ENCODE assay signal across 8 cellular contexts in the genomic region with DNA sequence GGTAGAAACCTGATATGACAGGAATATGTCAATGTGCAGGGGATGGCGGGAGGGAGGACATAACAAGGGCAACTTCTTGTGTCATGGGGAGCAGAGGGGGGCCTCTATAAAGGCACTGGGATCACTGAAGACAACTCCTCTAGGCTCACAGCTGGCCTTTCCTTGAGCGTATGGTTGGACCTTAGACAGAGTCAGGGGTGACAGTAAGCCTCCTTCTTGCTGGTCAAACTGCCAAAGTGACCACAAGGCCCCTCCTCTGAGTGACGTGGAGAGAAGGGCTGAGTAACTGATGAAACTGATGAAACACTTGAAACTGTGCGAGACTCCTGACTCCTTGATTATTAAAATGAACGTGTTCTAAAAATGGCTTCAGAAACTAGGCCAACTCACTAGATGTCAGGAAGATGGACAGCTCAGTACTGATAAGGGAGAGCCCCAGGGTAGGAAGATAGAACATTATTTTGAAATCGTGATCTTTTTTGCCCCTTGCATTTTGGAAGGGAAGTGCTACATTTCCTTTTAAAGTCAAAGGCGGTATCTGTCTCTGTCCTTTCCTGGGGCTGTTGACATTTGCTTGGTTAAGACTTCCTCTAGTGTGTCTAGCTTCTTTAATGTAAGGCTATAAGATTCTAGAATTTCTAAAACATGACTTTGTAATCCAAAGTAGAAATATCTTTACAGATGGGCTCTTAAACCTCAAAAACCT. TPM values are rescaled to one million over a fixed set of nuclear protein-coding genes. Genes with fewer than 3 reads are reported as not detected.
DNase-seq lines count a peak whose midpoint lies in the region; ATAC-seq, FAIRE-seq and TF ChIP-seq lines count a peak whose summit lies in the region.

No MANE protein-coding gene starts in this region.

- POLR2A ChIA-PET in PC-9 (lab: Charles Lee; ENCODE audit: unreplicated experiment): interaction anchor here (0.6 to 0.8 kb wide), 2 partner anchors 8 to 94 kb away, joined by 3 to 4 read pairs; a partner anchor contains a TSS

- H3K27me3 Mint-ChIP-seq in brain: peaks cover 3% of the 10 kb centered on the region

- H3K27me3 ChIP-seq in PC-9 (ENCODE audit: insufficient read depth, low read depth) (no peaks in the 10 kb centered on the region), lower lobe of right lung (ENCODE audit: low read depth) (no peaks in the 10 kb centered on the region), thymus (ENCODE audit: control insufficient read depth, insufficient read depth) (no peaks in the 10 kb centered on the region)

- H3K4me1 ChIP-seq in PC-9 (replicated peaks; ENCODE audit: insufficient read depth) (peaks cover 28% of the 10 kb centered on the region), lower lobe of right lung (peaks cover 17% of the 10 kb centered on the region), thymus (ENCODE audit: control insufficient read depth, insufficient read depth, low read length) (no peaks in the 10 kb centered on the region)

- H3K36me3 Mint-ChIP-seq in brain: peaks cover 11% of the 10 kb centered on the region

- no peaks in the 10 kb centered on the region for H3K9me2 ChIP-seq in PC-9 (ENCODE audit: insufficient read depth)

- peak; percentile 57; the same call in 1 of the 2 replicates for TF ChIP-seq POLR2A in GM12892 (IDR thresholded peaks at IDR 0.05; ENCODE audit: low read depth, low read length)

- H3K27ac Mint-ChIP-seq in brain: peak overlapping the region; percentile 66 to 99 (median 97)

- peaks cover 61% of the 10 kb centered on the region for H3K4me1 Mint-ChIP-seq in brain

- peaks cover 20% of the 10 kb centered on the region for H3F3A ChIP-seq in PC-9 (ENCODE audit: insufficient read depth, low read depth)

- peak overlapping the region; percentile 67; the same call in 1 of the 2 replicates for H2AFZ ChIP-seq in PC-9

- no peak for TF ChIP-seq CTCF in PC-9 (conservative IDR thresholded peaks at IDR 0.05)
- no peak for TF ChIP-seq CTCF in brain (conservative IDR thresholded peaks at IDR 0.05)
- no peak for TF ChIP-seq CTCF in lower lobe of right lung (IDR thresholded peaks at IDR 0.05)

- no peaks in the 10 kb centered on the region for H3K79me2 ChIP-seq in PC-9 (ENCODE audit: low read depth)

- 16% methylated on average over 7 of the region's 7 CpGs for WGBS in thymus

- H3K9me3 ChIP-seq in PC-9 (ENCODE audit: insufficient read depth, low read depth): no peaks in the 10 kb centered on the region
- H3K9me3 ChIP-seq in lower lobe of right lung: no peaks in the 10 kb centered on the region
- H3K9me3 ChIP-seq in thymus (ENCODE audit: control insufficient read depth): no peaks in the 10 kb centered on the region

- H4K20me1 ChIP-seq in PC-9 (ENCODE audit: insufficient read depth): no peaks in the 10 kb centered on the region

- DNase-seq in GM12892 (ENCODE audit: insufficient read length) (no peak), PC-9 (peak; percentile 48 to 85), lower lobe of right lung (no peak), NCI-H345 treated with DMSO at 0.1 percent for 48 hours (lab: John Stamatoyannopoulos, UW; ENCODE audit: unreplicated experiment) (no peak)

- TSS peak; percentile 72 for BruUV-seq in PC-9 (replicated peaks; lab: Mats Ljungman, UMichigan)

- FAIRE-seq in GM12892 (lab: Jason Lieb, UNC): peak; percentile 75

- intact Hi-C loops in PC-9 (cut with micrococcal nuclease; ENCODE audit: unreplicated experiment) (no loop called here), lower lobe of right lung (cut with DNase I) (no loop called here)

- ATAC-seq in HG02571 (IDR thresholded peaks at IDR 0.05; ENCODE audit: unreplicated experiment) (peak; percentile 35), lower lobe of right lung (peak; percentile 36 to 71), HG02970 (IDR thresholded peaks at IDR 0.05; ENCODE audit: low FRiP score, unreplicated experiment) (no peak)

- CTCF ChIA-PET in PC-9 (lab: Charles Lee): interaction anchor here (0.6 to 0.9 kb wide), 2 partner anchors 19 to 651 kb away, joined by 3 to 4 read pairs; no protein-coding TSS in a partner anchor

- H3K4me2 ChIP-seq in PC-9: peak overlapping the region; percentile 62

- H3K9me3 Mint-ChIP-seq in brain: peaks cover 0 to 6% (median 3%) of the 10 kb centered on the region in 5 experiments

- H3K27ac ChIP-seq in PC-9: peak overlapping the region; percentile 97
- peak overlapping the region; percentile 56 for H3K27ac ChIP-seq in lower lobe of right lung
- H3K27ac ChIP-seq in thymus (ENCODE audit: low read depth): peak overlapping the region; percentile 18

- H3K4me3 ChIP-seq in PC-9: peak overlapping the region; percentile 7; the same call in 1 of the 2 replicates
- H3K4me3 ChIP-seq in lower lobe of right lung: peak overlapping the region; percentile 21
- H3K4me3 ChIP-seq in thymus (ENCODE audit: low read length): peak overlapping the region; percentile 56

- no peaks in the 10 kb centered on the region for H3K36me3 ChIP-seq in PC-9 (ENCODE audit: low read depth)
- no peaks in the 10 kb centered on the region for H3K36me3 ChIP-seq in lower lobe of right lung
- H3K36me3 ChIP-seq in thymus (ENCODE audit: control insufficient read depth, insufficient read depth): no peaks in the 10 kb centered on the region

- H3K4me3 Mint-ChIP-seq in brain: peak overlapping the region; percentile 84 to 92 (median 90)

RNA-seq across cellular contexts. Expression of a gene that starts 1.6 kb away (rescaled TPM):
- 21.6 TPM for polyA plus RNA-seq in GM12892 (2012; ENCODE audit: missing spikeins)
- total RNA-seq in PC-9 (2021) (0.57 and 0.95 TPM in 2 replicates), lower lobe of right lung (0.59 TPM)
- polyA plus RNA-seq in brain (ENCODE audit: insufficient read depth, low read depth, low replicate concordance) (31.0 TPM), thymus (7.7 TPM)

RNA-seq across cellular contexts. Expression of a gene that starts 7.7 kb away (rescaled TPM):
- polyA plus RNA-seq in GM12892 (2012; ENCODE audit: missing spikeins): 50.1 TPM
- total RNA-seq in PC-9 (2021) (70.1 and 83.3 TPM in 2 replicates), lower lobe of right lung (23.1 TPM)
- polyA plus RNA-seq in brain (ENCODE audit: insufficient read depth, low read depth, low replicate concordance) (30.0 TPM), thymus (29.3 TPM)

Comparison
In these comparisons a context has a peak if more than half of its experiments do, and no peak if none do; other contexts are left out.
1. DNase-seq: peak in PC-9 (2 of 2); none in GM12892 (single experiment), lower lobe of right lung (single experiment) and NCI-H345 treated with DMSO at 0.1 percent for 48 hours (single experiment).
2. H3K27ac ChIP-seq: peak in every context shown above with its lines; median percentile 97 in PC-9; 56 in lower lobe of right lung; 18 in thymus.
3. Peak in every context shown above with its lines, with median percentiles within 50 percentile points of each other: H3K4me3 ChIP-seq.